11 cellular contexts compared by ENCODE assay signal in genomic region chr10:62655337-62655994, GRCh38.
DNase-seq lines count a peak whose midpoint lies in the region; ATAC-seq lines count a peak whose summit lies in the region.
"Had no signal": no experiment of that assay in that cellular context is flagged by ENCODE, and none has a peak within 500 bp of the region (broad histone marks: within the 10 kb centered on the region; RNA-seq: fewer than 3 reads in every experiment).

No MANE protein-coding gene starts in this region.

- DNase-seq in activated naive CD4-positive, alpha-beta T cell treated with anti-CD3 and anti-CD28 coated beads, Interleukin-2, amount 50 U/mL, for 72 hours (ENCODE audit: low spot score in 2 of 2): no peak
- DNase-seq in activated naive CD4-positive, alpha-beta T cell treated with anti-CD3 and anti-CD28 coated beads, Interleukin-2, amount 50 U/mL, for 16 hours: no peak
- no peak for DNase-seq in stimulated activated naive CD8-positive, alpha-beta T cell treated with anti-CD3 and anti-CD28 coated beads, Interleukin-15, Interleukin-2, amounts not matched to agents 100 U/mL and 50 U/mL, for 24 hours
- DNase-seq in GM03348 (ENCODE audit: low spot score) (no peak), NCI-H2081 (lab: John Stamatoyannopoulos, UW) (no peak), pons (ENCODE audit: low spot score) (no peak)
- DNase-seq: activated naive CD8-positive, alpha-beta T cell treated with anti-CD3 and anti-CD28 coated beads, Interleukin-2, amount 10 ng/mL, durations not matched to agents 7 days and 5 days; NCI-H82; T-helper 9 cell had no signal

- H3K36me3 Mint-ChIP-seq in activated naive CD4-positive, alpha-beta T cell treated with anti-CD3 and anti-CD28 coated beads, Interleukin-2, amount 50 U/mL, for 72 hours: no peaks in the 10 kb centered on the region
- H3K36me3 Mint-ChIP-seq: activated naive CD8-positive, alpha-beta T cell treated with anti-CD3 and anti-CD28 coated beads, Interleukin-2, amount 10 ng/mL, durations not matched to agents 7 days and 5 days had no signal

- peaks cover 0 to 9% of the 10 kb centered on the region in 2 donors for H3K9me3 Mint-ChIP-seq in activated naive CD4-positive, alpha-beta T cell treated with anti-CD3 and anti-CD28 coated beads, Interleukin-2, amount 50 U/mL, for 72 hours
- H3K9me3 Mint-ChIP-seq: activated naive CD8-positive, alpha-beta T cell treated with anti-CD3 and anti-CD28 coated beads, Interleukin-2, amount 10 ng/mL, durations not matched to agents 7 days and 5 days had no signal

- no peak overlapping the region for H3K27ac Mint-ChIP-seq in activated naive CD4-positive, alpha-beta T cell treated with anti-CD3 and anti-CD28 coated beads, Interleukin-2, amount 50 U/mL, for 72 hours
- H3K27ac Mint-ChIP-seq: activated naive CD8-positive, alpha-beta T cell treated with anti-CD3 and anti-CD28 coated beads, Interleukin-2, amount 10 ng/mL, durations not matched to agents 7 days and 5 days had no signal

- peak; percentile 26 to 64 for ATAC-seq in activated naive CD4-positive, alpha-beta T cell treated with anti-CD3 and anti-CD28 coated beads, Interleukin-2, amount 50 U/mL, for 72 hours
- ATAC-seq in GM21515 (IDR thresholded peaks at IDR 0.05; ENCODE audit: unreplicated experiment) (peak; percentile 86), HG03135 (IDR thresholded peaks at IDR 0.05; ENCODE audit: unreplicated experiment) (peak; percentile 81)
- peak; percentile 6 for ATAC-seq in stimulated activated naive CD8-positive, alpha-beta T cell treated with anti-CD3 and anti-CD28 coated beads, Interleukin-15, Interleukin-2, amounts not matched to agents 100 U/mL and 50 U/mL, for 24 hours

Comparison
In these comparisons a context has a peak if more than half of its experiments do, and no peak if none do; other contexts are left out.
1. ATAC-seq: peak in every context shown above with its lines; median percentile 86 in GM21515; 81 in HG03135; 45 in activated naive CD4-positive, alpha-beta T cell treated with anti-CD3 and anti-CD28 coated beads, Interleukin-2, amount 50 U/mL, for 72 hours; 6 in stimulated activated naive CD8-positive, alpha-beta T cell treated with anti-CD3 and anti-CD28 coated beads, Interleukin-15, Interleukin-2, amounts not matched to agents 100 U/mL and 50 U/mL, for 24 hours.